23 cellular contexts compared by ENCODE assay signal in genomic region chr1:9449976-9450696, GRCh38.
DNase-seq lines count a peak whose midpoint lies in the region; ATAC-seq and TF ChIP-seq lines count a peak whose summit lies in the region.
"Had no signal": no experiment of that assay in that cellular context is flagged by ENCODE, and none has a peak within 500 bp of the region (broad histone marks: within the 10 kb centered on the region; RNA-seq: fewer than 3 reads in every experiment).

No MANE protein-coding gene starts in this region.

- no peaks in the 10 kb centered on the region for H4K20me1 ChIP-seq in hepatocyte (ENCODE audit: insufficient read depth, poor library complexity, severe bottlenecking)

- H3K4me1 ChIP-seq in hepatocyte (ENCODE audit: insufficient read depth) (peaks cover 36% of the 10 kb centered on the region), psoas muscle (peaks cover 60% of the 10 kb centered on the region)

- TF ChIP-seq CTCF in MCF 10A (IDR thresholded peaks at IDR 0.05; ENCODE audit: unreplicated experiment) (no peak), hepatocyte (IDR thresholded peaks at IDR 0.05; ENCODE audit: poor library complexity) (no peak), psoas muscle (IDR thresholded peaks at IDR 0.05) (no peak)

- POLR2A ChIA-PET in MCF 10A (lab: Yijun Ruan, JAX): interaction anchor here (1.3 to 2.7 kb wide), 6 partner anchors 10 to 26 kb away, joined by 3 to 10 read pairs (median 8); no protein-coding TSS in a partner anchor

- no peaks in the 10 kb centered on the region for H3K9me3 Mint-ChIP-seq in MCF 10A (ENCODE audit: unreplicated experiment)
- no peaks in the 10 kb centered on the region for H3K9me3 Mint-ChIP-seq in activated T-cell treated with anti-CD3 and anti-CD28 coated beads, Interleukin-2, amount 50 U/mL, for 4 hours
- H3K9me3 Mint-ChIP-seq: activated CD4-positive, alpha-beta T cell treated with anti-CD3 and anti-CD28 coated beads, Interleukin-2, amount 10 ng/mL, durations not matched to agents 7 days and 5 days; activated T-helper 17 cell treated with anti-CD3 and anti-CD28 coated beads, Interleukin-2, amount 50 U/mL, for 72 hours; CD4-positive, CD25-positive, alpha-beta regulatory T cell had no signal

- H3K27me3 ChIP-seq in hepatocyte (no peaks in the 10 kb centered on the region), psoas muscle (ENCODE audit: insufficient read depth in 3 of 3, low read length in 2 of 3) (no peaks in the 10 kb centered on the region)
- H3K27me3 ChIP-seq: left lung, SJSA1, suprapubic skin had no signal

- H2AFZ ChIP-seq in hepatocyte: no peak overlapping the region

- DNase-seq in DMS79 (lab: John Stamatoyannopoulos, UW): peak; percentile 92
- DNase-seq in MCF 10A (ENCODE audit: unreplicated experiment): peak; percentile 35
- no peak for DNase-seq in hepatocyte (ENCODE audit: low spot score)
- no peak for DNase-seq in psoas muscle
- no peak for DNase-seq in activated T-cell treated with anti-CD3 and anti-CD28 coated beads, Interleukin-2, amount 50 U/mL, for 4 hours
- DNase-seq in activated effector memory CD4-positive, alpha-beta T cell treated with anti-CD3 and anti-CD28 coated beads, Interleukin-2, amount 50 U/mL, for 16 hours: no peak
- DNase-seq in GOT3 (lab: John Stamatoyannopoulos, UW): no peak
- DNase-seq: activated CD4-positive, alpha-beta T cell treated with anti-CD3 and anti-CD28 coated beads, Interleukin-2, amount 10 ng/mL, durations not matched to agents 7 days and 5 days; CD4-positive, CD25-positive, alpha-beta regulatory T cell; effector CD4-positive, alpha-beta T cell; left lung; MM.1S; NCI-H1417 treated with DMSO at 0.1 percent for 48 hours; NCI-H510A treated with DMSO at 0.1 percent for 48 hours; NK-92 treated with Interleukin-12 subunit alpha and Interleukin-12 subunit beta, amount 100 ng/mL, for 24 hours; T-helper 17 cell had no signal

- no peak overlapping the region for H3K27ac Mint-ChIP-seq in MCF 10A (ENCODE audit: low read depth, unreplicated experiment)
- H3K27ac Mint-ChIP-seq: activated CD4-positive, alpha-beta T cell treated with anti-CD3 and anti-CD28 coated beads, Interleukin-2, amount 10 ng/mL, durations not matched to agents 7 days and 5 days; activated naive CD8-positive, alpha-beta T cell; activated T-helper 17 cell treated with anti-CD3 and anti-CD28 coated beads, Interleukin-2, amount 50 U/mL, for 72 hours; T-helper 17 cell had no signal

- H3K36me3 ChIP-seq in hepatocyte (replicated peaks; ENCODE audit: insufficient read depth, low read depth) (no peaks in the 10 kb centered on the region), psoas muscle (ENCODE audit: insufficient read depth in 1 of 2, low read depth in 1 of 2) (no peaks in the 10 kb centered on the region)
- H3K36me3 ChIP-seq: left lung, SJSA1, suprapubic skin had no signal

- BruUV-seq in MCF 10A (replicated peaks; lab: Mats Ljungman, UMichigan): no TSS peak

- H3K9me3 ChIP-seq in hepatocyte (ENCODE audit: low read depth) (no peaks in the 10 kb centered on the region), psoas muscle (no peaks in the 10 kb centered on the region)
- H3K9me3 ChIP-seq: left lung, SJSA1, suprapubic skin had no signal

- peaks cover 4% of the 10 kb centered on the region for H3K4me1 Mint-ChIP-seq in MCF 10A (ENCODE audit: insufficient read depth, unreplicated experiment)
- no peaks in the 10 kb centered on the region for H3K4me1 Mint-ChIP-seq in activated T-cell treated with anti-CD3 and anti-CD28 coated beads, Interleukin-2, amount 50 U/mL, for 4 hours (ENCODE audit: low read depth)
- H3K4me1 Mint-ChIP-seq: activated CD4-positive, alpha-beta T cell treated with anti-CD3 and anti-CD28 coated beads, Interleukin-2, amount 10 ng/mL, durations not matched to agents 7 days and 5 days; activated T-helper 17 cell treated with anti-CD3 and anti-CD28 coated beads, Interleukin-2, amount 50 U/mL, for 72 hours; CD4-positive, CD25-positive, alpha-beta regulatory T cell had no signal

- peak overlapping the region; percentile 54 for H3K4me2 ChIP-seq in hepatocyte

- no peaks in the 10 kb centered on the region for H3K9me2 ChIP-seq in hepatocyte (replicated peaks; ENCODE audit: insufficient read depth)

- H3K4me3 Mint-ChIP-seq in MCF 10A (ENCODE audit: unreplicated experiment): no peak overlapping the region
- H3K4me3 Mint-ChIP-seq in activated T-cell treated with anti-CD3 and anti-CD28 coated beads, Interleukin-2, amount 50 U/mL, for 4 hours: no peak overlapping the region
- H3K4me3 Mint-ChIP-seq: activated CD4-positive, alpha-beta T cell treated with anti-CD3 and anti-CD28 coated beads, Interleukin-2, amount 10 ng/mL, durations not matched to agents 7 days and 5 days; activated naive CD8-positive, alpha-beta T cell; activated T-helper 17 cell treated with anti-CD3 and anti-CD28 coated beads, Interleukin-2, amount 50 U/mL, for 72 hours; CD4-positive, CD25-positive, alpha-beta regulatory T cell; T-helper 17 cell had no signal

- H3K27me3 Mint-ChIP-seq in MCF 10A (ENCODE audit: insufficient read depth, unreplicated experiment): no peaks in the 10 kb centered on the region
- peaks cover 6% of the 10 kb centered on the region for H3K27me3 Mint-ChIP-seq in activated T-cell treated with anti-CD3 and anti-CD28 coated beads, Interleukin-2, amount 50 U/mL, for 4 hours (ENCODE audit: low read depth)
- H3K27me3 Mint-ChIP-seq: activated naive CD8-positive, alpha-beta T cell had no signal

- CTCF ChIA-PET in MCF 10A (lab: Yijun Ruan, JAX): interaction anchor here (2.6 kb wide), 1 partner anchor 11 kb away, joined by 7 read pairs; no protein-coding TSS in a partner anchor

- no peaks in the 10 kb centered on the region for H3K79me2 ChIP-seq in hepatocyte

- H3K36me3 Mint-ChIP-seq in MCF 10A (ENCODE audit: insufficient read depth, unreplicated experiment): peaks cover 2% of the 10 kb centered on the region
- H3K36me3 Mint-ChIP-seq in activated T-cell treated with anti-CD3 and anti-CD28 coated beads, Interleukin-2, amount 50 U/mL, for 4 hours (ENCODE audit: insufficient read depth): no peaks in the 10 kb centered on the region
- H3K36me3 Mint-ChIP-seq: activated naive CD8-positive, alpha-beta T cell; CD4-positive, CD25-positive, alpha-beta regulatory T cell had no signal

- intact Hi-C loops in MCF 10A (cut with micrococcal nuclease) (no loop called here), psoas muscle (cut with DNase I) (loop anchor here in 1 of 2 donors (10.0 kb wide), 1 partner anchor 335 kb away; no protein-coding TSS in a partner anchor)

- H3K27ac ChIP-seq in hepatocyte (peak overlapping the region; percentile 79), psoas muscle (peak overlapping the region; percentile 80)
- H3K27ac ChIP-seq: left lung, SJSA1 had no signal

- WGBS in hepatocyte (ENCODE audit: low lambda C conversion rate, missing lambda C conversion rate): 82% methylated on average over 12 of the region's 12 CpGs
- 88 to 94% (median 92%) methylated on average over 12 of the region's 12 CpGs for WGBS in psoas muscle, 3 donors

- H3K4me3 ChIP-seq in hepatocyte (no peak overlapping the region), psoas muscle (no peak overlapping the region)
- H3K4me3 ChIP-seq: K562, left lung, SJSA1, suprapubic skin had no signal

- no peak for ATAC-seq in psoas muscle
- ATAC-seq in HG03342 (IDR thresholded peaks at IDR 0.05; ENCODE audit: unreplicated experiment): no peak
- ATAC-seq in activated T-cell treated with anti-CD3 and anti-CD28 coated beads, Interleukin-2, amount 50 U/mL, for 4 hours: no peak
- ATAC-seq: activated T-helper 17 cell treated with anti-CD3 and anti-CD28 coated beads, Interleukin-2, amount 50 U/mL, for 72 hours; HCT116; K562; left lung; T-helper 17 cell had no signal

Comparison
In these comparisons a context has a peak if more than half of its experiments do, and no peak if none do; other contexts are left out.
1. DNase-seq: peak in DMS79 (single experiment) and MCF 10A (single experiment); none in hepatocyte (single experiment), psoas muscle (0 of 2), activated T-cell treated with anti-CD3 and anti-CD28 coated beads, Interleukin-2, amount 50 U/mL, for 4 hours (single experiment), activated effector memory CD4-positive, alpha-beta T cell treated with anti-CD3 and anti-CD28 coated beads, Interleukin-2, amount 50 U/mL, for 16 hours (single experiment) and GOT3 (single experiment).